In genomic region chr14:61646366-61647101, GRCh38 we compare ENCODE assay signal across 1 cellular context.
TF ChIP-seq lines count a peak whose summit lies in the region.

No MANE protein-coding gene starts in this region.

TF ChIP-seq in HepG2, 621 proteins besides CTCF, POLR2A, EP300 and RAD21 (continued from another document):
- TF ChIP-seq ZNF704 (CRISPR knock-in tag; IDR thresholded peaks at IDR 0.05; ENCODE audit: borderline replicate concordance) (no peak), KMT2A (CRISPR knock-in tag; IDR thresholded peaks at IDR 0.05) (no peak), CEBPB (IDR thresholded peaks at IDR 0.05; ENCODE audit: borderline replicate concordance, low read depth, low read length) (peak; percentile 47; the same call in 1 of the 2 replicates)
TF ChIP-seq in HepG2: peak in this region for 1.
